ENCODE assay signal across 15 cellular contexts in the genomic region with DNA sequence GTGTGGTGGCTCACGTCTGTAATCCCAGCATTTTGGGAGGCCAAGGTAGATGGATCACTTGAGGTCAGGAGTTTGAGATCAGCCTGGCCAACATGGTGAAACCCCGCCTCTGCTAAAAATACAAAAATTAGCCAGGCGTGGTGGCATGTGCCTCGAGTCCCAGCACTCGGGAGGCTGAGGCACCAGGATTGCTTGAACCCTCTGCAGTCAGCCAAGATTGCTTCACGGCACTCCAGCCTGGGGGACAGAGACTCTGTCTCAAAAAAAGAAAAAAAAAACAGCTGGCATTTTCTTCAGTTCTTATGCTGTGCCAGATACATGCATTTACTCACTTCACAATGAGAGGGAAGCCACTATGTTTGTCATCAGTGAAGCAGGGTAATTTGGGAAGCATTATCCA. TPM values are rescaled to one million over a fixed set of nuclear protein-coding genes. Genes with fewer than 3 reads are reported as not detected.
"Had no signal": no experiment of that assay in that cellular context is flagged by ENCODE, and none has a peak within 500 bp of the region (broad histone marks: within the 10 kb centered on the region; RNA-seq: fewer than 3 reads in every experiment).

No MANE protein-coding gene starts in this region.

RNA-seq across cellular contexts. Expression of gene NPY4R2, which starts 22.9 kb away (rescaled TPM):
- total RNA-seq: activated B cell treated with CpG ODN at 0.5 μM for 24 hours; activated CD4-positive, alpha-beta memory T cell treated with anti-CD3 and anti-CD28 coated beads for 36 hours; activated naive CD4-positive, alpha-beta T cell treated with anti-CD3 and anti-CD28 coated beads for 36 hours; activated naive CD4-positive, alpha-beta T cell treated with anti-CD3 and anti-CD28 coated beads, Interleukin-2, amount 50 U/mL, for 72 hours; activated T-cell treated with anti-CD3 and anti-CD28 coated beads, Interleukin-2, amount 50 U/mL, for 4 hours; activated T-helper 1 cell treated with anti-CD3 and anti-CD28 coated beads, Interleukin-12 subunit alpha, Interleukin-12 subunit beta, Interleukin-2, Interleukin-4 antibody, amounts not matched to agents 30 ng/mL and 10 ng/mL and 1 ng/mL, durations not matched to agents 14 hours and 24 hours and 36 hours; astrocyte; body of pancreas; breast epithelium; NCI-H460; RPMI7951; SK-MEL-5; T-cell; T-helper 17 cell had no signal
- polyA plus RNA-seq: adrenal gland had no signal

RNA-seq across cellular contexts. Expression of gene FAM25C, which starts 58.2 kb away (rescaled TPM):
- total RNA-seq: activated B cell treated with CpG ODN at 0.5 μM for 24 hours; activated CD4-positive, alpha-beta memory T cell treated with anti-CD3 and anti-CD28 coated beads for 36 hours; activated naive CD4-positive, alpha-beta T cell treated with anti-CD3 and anti-CD28 coated beads for 36 hours; activated naive CD4-positive, alpha-beta T cell treated with anti-CD3 and anti-CD28 coated beads, Interleukin-2, amount 50 U/mL, for 72 hours; activated T-cell treated with anti-CD3 and anti-CD28 coated beads, Interleukin-2, amount 50 U/mL, for 4 hours; activated T-helper 1 cell treated with anti-CD3 and anti-CD28 coated beads, Interleukin-12 subunit alpha, Interleukin-12 subunit beta, Interleukin-2, Interleukin-4 antibody, amounts not matched to agents 30 ng/mL and 10 ng/mL and 1 ng/mL, durations not matched to agents 14 hours and 24 hours and 36 hours; adrenal gland; astrocyte; body of pancreas; breast epithelium; NCI-H460; RPMI7951; SK-MEL-5; T-cell; T-helper 17 cell had no signal
- polyA plus RNA-seq: adrenal gland had no signal
